ENCODE assay signal across 20 cellular contexts in the genomic region with DNA sequence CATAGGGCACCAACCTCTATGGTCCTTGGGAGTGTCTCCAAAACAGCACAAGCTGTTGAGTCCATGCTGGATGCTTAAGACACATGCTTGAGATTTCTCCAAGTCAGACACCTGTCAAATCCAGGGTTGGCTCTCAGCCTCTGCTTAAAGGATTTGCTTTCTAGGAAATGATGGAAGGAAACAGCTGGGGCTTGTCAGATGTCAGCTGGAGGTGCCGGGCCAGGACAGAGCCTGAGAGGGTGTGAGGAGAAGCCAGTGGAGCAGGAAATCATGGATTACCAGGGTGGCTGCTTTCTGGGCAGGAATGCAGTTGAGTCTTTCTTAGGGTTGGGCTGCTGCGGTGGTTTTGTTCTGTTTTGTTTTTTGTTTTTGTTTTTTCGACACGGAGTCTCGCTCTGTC.
"Had no signal": no experiment of that assay in that cellular context is flagged by ENCODE, and none has a peak within 500 bp of the region (broad histone marks: within the 10 kb centered on the region; RNA-seq: fewer than 3 reads in every experiment).

No MANE protein-coding gene starts in this region.

- H3K79me2 ChIP-seq: parathyroid adenoma had no signal

- H3K4me1 ChIP-seq: ascending aorta, left ventricle myocardium inferior, parathyroid adenoma, testis had no signal

- FAIRE-seq: bronchial epithelial cell, islet of Langerhans had no signal

- H2AFZ ChIP-seq: parathyroid adenoma had no signal

- H3K27ac ChIP-seq: ascending aorta, heart left ventricle, left ventricle myocardium inferior, parathyroid adenoma, right atrium auricular region, testis, VCaP had no signal

- DNase-seq: activated CD4-positive, alpha-beta memory T cell treated with anti-CD3 and anti-CD28 coated beads, Interleukin-2, amount 10 ng/mL, durations not matched to agents 7 days and 5 days; activated CD4-positive, alpha-beta T cell treated with anti-CD3 and anti-CD28 coated beads for 36 hours; activated gamma-delta T cell treated with Interleukin-2 at 50 U/mL for 16 hours; activated naive CD8-positive, alpha-beta T cell treated with anti-CD3 and anti-CD28 coated beads, Interleukin-2, amount 50 U/mL, for 24 hours; activated T-cell treated with anti-CD3 and anti-CD28 coated beads, Interleukin-2, amount 50 U/mL, for 72 hours; endodermal cell; heart left ventricle; left ventricle myocardium inferior; mesenchymal stem cell; stimulated activated CD4-positive, alpha-beta T cell treated with anti-CD3 and anti-CD28 coated beads, Interleukin-12 subunit alpha, Interleukin-12 subunit beta, amount 100 ng/mL, for 4 hours; stimulated activated CD4-positive, alpha-beta T cell treated with anti-CD3 and anti-CD28 coated beads, Interleukin-2, amount 100 ng/mL, for 48 hours; stimulated activated naive CD8-positive, alpha-beta T cell treated with anti-CD3 and anti-CD28 coated beads, Interleukin-15, amount 100 ng/mL, for 72 hours; T-cell; testis had no signal

- H3K27me3 ChIP-seq: ascending aorta, heart left ventricle, right atrium auricular region, testis had no signal

- ATAC-seq: activated CD4-positive, alpha-beta T cell treated with anti-CD3 and anti-CD28 coated beads for 36 hours; activated naive CD8-positive, alpha-beta T cell treated with anti-CD3 and anti-CD28 coated beads, Interleukin-2, amount 50 U/mL, for 24 hours; activated T-cell treated with anti-CD3 and anti-CD28 coated beads, Interleukin-2, amount 50 U/mL, for 72 hours; heart left ventricle; stimulated activated naive CD8-positive, alpha-beta T cell treated with anti-CD3 and anti-CD28 coated beads, Interleukin-15, amount 100 ng/mL, for 72 hours; T-cell had no signal

- H3K36me3 ChIP-seq: ascending aorta, heart left ventricle, left ventricle myocardium inferior, right atrium auricular region had no signal

- H3K4me3 ChIP-seq: ascending aorta, heart left ventricle, left ventricle myocardium inferior, right atrium auricular region, testis had no signal

- H3K9me3 ChIP-seq: ascending aorta, heart left ventricle, left ventricle myocardium inferior, right atrium auricular region, testis had no signal
